Comparison of ENCODE assay signal across 9 cellular contexts in genomic region chr3:101036213-101036618, GRCh38. TPM values are rescaled to one million over a fixed set of nuclear protein-coding genes. Genes with fewer than 3 reads are reported as not detected.
DNase-seq lines count a peak whose midpoint lies in the region; ATAC-seq and TF ChIP-seq lines count a peak whose summit lies in the region.
"Had no signal": no experiment of that assay in that cellular context is flagged by ENCODE, and none has a peak within 500 bp of the region (broad histone marks: within the 10 kb centered on the region; RNA-seq: fewer than 3 reads in every experiment).

No MANE protein-coding gene starts in this region.

- intact Hi-C loops in adrenal gland (cut with DNase I) = no loop called here
- intact Hi-C loops in ovary (cut with DNase I) = loop anchor here in 1 of 4 donors (10.0 kb wide), 1 partner anchor 631 kb away; the partner anchor contains the start of genes LNP1 and TOMM70

- H3K9me3 Mint-ChIP-seq in naive thymus-derived CD8-positive, alpha-beta T cell = peaks cover 0 to 2% (median 0%) of the 10 kb centered on the region in 9 donors

- H3K36me3 ChIP-seq in adrenal gland (replicated peaks in 1 of 2) (no peaks in the 10 kb centered on the region), subcutaneous abdominal adipose tissue (ENCODE audit: control insufficient read depth in 5 of 5, insufficient read depth in 5 of 5, low read length in 5 of 5) (no peaks in the 10 kb centered on the region), ovary (no peaks in the 10 kb centered on the region)

- H3K27me3 Mint-ChIP-seq in naive thymus-derived CD8-positive, alpha-beta T cell = peaks cover 1 to 11% (median 9%) of the 10 kb centered on the region in 5 donors

- no peak for ATAC-seq in naive thymus-derived CD8-positive, alpha-beta T cell

- H3K27ac Mint-ChIP-seq in naive thymus-derived CD8-positive, alpha-beta T cell = no peak overlapping the region

- H3K4me1 ChIP-seq in adrenal gland (replicated peaks in 1 of 2) (no peaks in the 10 kb centered on the region), subcutaneous abdominal adipose tissue (ENCODE audit: control insufficient read depth in 5 of 5, insufficient read depth in 5 of 5, low read length in 5 of 5) (peaks cover 2 to 33% (median 14%) of the 10 kb centered on the region in 5 donors), ovary (ENCODE audit: insufficient read depth) (no peaks in the 10 kb centered on the region)

- no peak for TF ChIP-seq POLR2A in adrenal gland (IDR thresholded peaks at IDR 0.05)
- no peak for TF ChIP-seq POLR2A in ovary (IDR thresholded peaks at IDR 0.05)

- WGBS in adrenal gland, 4 donors = 27 to 40% (median 35%) methylated on average over 1 of the region's 1 CpG
- 2 to 7% (median 5%) methylated on average over 1 of the region's 1 CpG for WGBS in ovary, 3 donors

- TF ChIP-seq EP300 in ovary (IDR thresholded peaks at IDR 0.05) = no peak

- peak overlapping the region in 1 of 5 donors; percentile 28 for H3K27ac ChIP-seq in adrenal gland
- H3K27ac ChIP-seq in subcutaneous abdominal adipose tissue (ENCODE audit: low read depth, low read length) = peak overlapping the region; percentile 58
- no peak overlapping the region for H3K27ac ChIP-seq in ovary

- no peak overlapping the region for H3K9ac ChIP-seq in subcutaneous abdominal adipose tissue (ENCODE audit: low read length in 5 of 5)

- POLR2A ChIA-PET in naive thymus-derived CD8-positive, alpha-beta T cell (lab: Charles Lee) = no interaction called here

- H3K36me3 Mint-ChIP-seq in naive thymus-derived CD8-positive, alpha-beta T cell = peaks cover 0 to 7% (median 0%) of the 10 kb centered on the region in 3 donors

- H3K9me3 ChIP-seq in adrenal gland (replicated peaks in 1 of 3) = peaks cover 0 to 8% (median 0%) of the 10 kb centered on the region in 3 donors
- peaks cover 0 to 6% (median 0%) of the 10 kb centered on the region in 5 donors for H3K9me3 ChIP-seq in subcutaneous abdominal adipose tissue (ENCODE audit: control insufficient read depth in 5 of 5, low read length in 5 of 5)
- H3K9me3 ChIP-seq in ovary = no peaks in the 10 kb centered on the region

- DNase-seq in HK-2 (ENCODE audit: unreplicated experiment) (peak; percentile 82), adrenal gland (peak in 5 of 7 donors; percentile 28 to 68 (median 48)), iPS-NIHi7 (ENCODE audit: extremely low spot score) (peak; percentile 21), NCI-H128 (lab: John Stamatoyannopoulos, UW; ENCODE audit: unreplicated experiment) (no peak), ovary (no peak)
- DNase-seq in activated T-cell treated with anti-CD3 and anti-CD28 coated beads, Interleukin-2, amount 50 U/mL, for 1 hour = no peak
- no peak for DNase-seq in naive thymus-derived CD8-positive, alpha-beta T cell
- DNase-seq: head of caudate nucleus had no signal

- H3K27me3 ChIP-seq in adrenal gland (no peaks in the 10 kb centered on the region), subcutaneous abdominal adipose tissue (ENCODE audit: control insufficient read depth in 5 of 5, insufficient read depth in 4 of 5, low read length in 5 of 5) (no peaks in the 10 kb centered on the region), ovary (no peaks in the 10 kb centered on the region)

- no peaks in the 10 kb centered on the region for H3K4me1 Mint-ChIP-seq in naive thymus-derived CD8-positive, alpha-beta T cell

- TF ChIP-seq CTCF in adrenal gland (IDR thresholded peaks at IDR 0.05) = no peak
- TF ChIP-seq CTCF in ovary (IDR thresholded peaks at IDR 0.05) = no peak

- no peak overlapping the region for H3K4me3 Mint-ChIP-seq in naive thymus-derived CD8-positive, alpha-beta T cell

- H3K4me3 ChIP-seq in adrenal gland (no peak overlapping the region), subcutaneous abdominal adipose tissue (ENCODE audit: low read depth in 1 of 5, low read length in 5 of 5) (no peak overlapping the region), ovary (no peak overlapping the region)

RNA-seq across cellular contexts. Expression of gene ABI3BP, which starts 43.0 kb away (rescaled TPM):
- total RNA-seq in adrenal gland (10 to 100 TPM in 7 of 8 donors, 1 to 10 TPM in 1; 7.7 to 50.3 (median 26.7) TPM), ovary (100 to 1,000 TPM in 3 of 7 donors, 10 to 100 TPM in 4; 31.1 to 165 (median 84.1) TPM)
- polyA plus RNA-seq in adrenal gland (10 to 100 TPM in 1 of 3 donors, 1 to 10 TPM in 2; 8.3 to 21.0 (median 9.0) TPM), ovary (100 to 1,000 TPM in 1 of 2 donors, 10 to 100 TPM in 1; 62.5 to 229 TPM)
- total RNA-seq in naive thymus-derived CD8-positive, alpha-beta T cell = not detected
- polyA plus RNA-seq in naive thymus-derived CD8-positive, alpha-beta T cell = not detected

Comparison
In these comparisons a context has a peak if more than half of its experiments do, and no peak if none do; other contexts are left out.
1. DNase-seq: peak in HK-2 (single experiment), adrenal gland (5 of 7) and iPS-NIHi7 (single experiment); none in activated T-cell treated with anti-CD3 and anti-CD28 coated beads, Interleukin-2, amount 50 U/mL, for 1 hour (single experiment), NCI-H128 (single experiment), naive thymus-derived CD8-positive, alpha-beta T cell (0 of 10) and ovary (0 of 5).
2. RNA of gene ABI3BP, which starts 43.0 kb away (total RNA-seq): 31.1 to 165 TPM in ovary and 7.7 to 50.3 TPM in adrenal gland; not detected in naive thymus-derived CD8-positive, alpha-beta T cell; every median in the first group is over 4 times any median in the second.